Comparison of ENCODE assay signal across 1 cellular context in the genomic region with DNA sequence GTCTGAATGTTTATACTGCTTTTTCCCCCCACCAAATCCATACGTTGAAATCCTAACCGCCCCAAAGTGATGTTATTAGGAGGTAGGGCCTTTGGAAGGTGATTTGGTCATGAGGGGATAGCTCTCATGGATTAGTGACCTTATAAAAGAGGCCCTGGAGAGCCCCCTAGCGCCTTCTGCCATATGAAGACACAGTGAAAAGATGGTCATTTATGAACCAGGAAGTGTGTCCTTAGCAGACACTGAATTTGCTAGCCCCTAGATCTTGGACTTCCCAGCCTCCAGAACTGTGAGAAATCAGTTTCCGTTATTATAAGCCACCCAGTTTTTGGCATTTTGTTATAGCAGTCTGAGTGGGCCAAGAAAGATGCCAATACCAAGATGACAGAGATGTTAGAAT.
TF ChIP-seq lines count a peak whose summit lies in the region.

No MANE protein-coding gene starts in this region.

TF ChIP-seq in endothelial cell of umbilical vein, 7 proteins besides CTCF, POLR2A, EP300 and RAD21:
- TF ChIP-seq MAX (IDR thresholded peaks at IDR 0.05; ENCODE audit: insufficient read depth, insufficient read length) (no peak), POLR2AphosphoS5 (IDR thresholded peaks at IDR 0.05; ENCODE audit: insufficient read depth, low read depth, low read length) (no peak), MYC (IDR thresholded peaks at IDR 0.05; ENCODE audit: low read depth, low read length) (no peak), EZH2 (IDR thresholded peaks at IDR 0.05; ENCODE audit: borderline replicate concordance, low read depth, low read length, severe bottlenecking) (no peak), FOS (IDR thresholded peaks at IDR 0.05; ENCODE audit: borderline replicate concordance, insufficient read depth, low read length) (no peak), JUN (IDR thresholded peaks at IDR 0.05; ENCODE audit: borderline replicate concordance, insufficient read depth, insufficient read length, low read depth) (no peak), GATA2 (IDR thresholded peaks at IDR 0.05; ENCODE audit: insufficient read depth, insufficient read length, low read depth, low read length) (no peak)
